13 cellular contexts compared by ENCODE assay signal in the genomic region with DNA sequence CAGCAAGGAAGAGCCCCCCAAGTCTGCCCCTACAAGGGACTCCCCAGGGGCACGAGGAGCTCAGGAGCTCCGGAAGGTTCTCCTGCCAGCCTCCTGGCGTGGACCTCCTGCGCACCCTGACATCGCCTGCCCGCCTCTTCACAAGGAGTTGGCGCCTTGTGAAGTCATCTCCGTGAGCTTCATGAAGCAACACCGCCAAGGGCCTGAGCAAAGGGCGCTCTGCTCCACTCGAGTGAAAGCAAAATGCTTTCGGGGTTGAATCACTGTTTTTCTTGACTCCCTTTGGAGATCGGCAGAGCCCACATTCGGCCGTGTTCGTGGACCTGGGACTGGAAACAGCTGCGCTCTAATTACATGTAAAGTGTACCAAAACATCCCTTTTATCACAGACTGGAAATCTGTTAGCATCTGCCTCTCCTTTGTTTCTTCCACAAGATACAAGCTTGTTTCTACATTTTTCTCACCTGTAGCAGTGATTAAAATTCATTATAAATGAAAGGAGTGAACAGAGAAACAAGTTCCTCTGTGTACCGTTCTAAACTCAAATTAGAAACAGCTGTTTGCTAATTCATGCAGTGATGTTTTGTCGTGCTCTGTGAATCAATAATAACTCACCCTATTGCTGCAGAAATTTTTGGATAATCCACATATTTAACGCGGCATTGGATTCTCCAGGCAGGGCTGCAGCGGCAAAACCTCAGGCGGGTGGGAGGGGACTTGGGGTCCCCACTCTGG.
DNase-seq lines count a peak whose midpoint lies in the region; ATAC-seq and TF ChIP-seq lines count a peak whose summit lies in the region.
"Had no signal": no experiment of that assay in that cellular context is flagged by ENCODE, and none has a peak within 500 bp of the region (broad histone marks: within the 10 kb centered on the region; RNA-seq: fewer than 3 reads in every experiment).

No MANE protein-coding gene starts in this region.

- no peak for TF ChIP-seq CTCF in foreskin fibroblast (IDR thresholded peaks at IDR 0.05; ENCODE audit: low read depth, low read length)
- no peak for TF ChIP-seq CTCF in ovary (IDR thresholded peaks at IDR 0.05)
- TF ChIP-seq CTCF in MM.1S (IDR thresholded peaks at IDR 0.05; ENCODE audit: low read length) = no peak

- peak overlapping the region; percentile 78 for H3K27ac ChIP-seq in ACC112 (ENCODE audit: low read depth, low read length)
- H3K27ac ChIP-seq in ovary = peak overlapping the region in 1 of 2 donors; percentile 74
- no peak overlapping the region for H3K27ac ChIP-seq in MM.1S (ENCODE audit: low read length)

- H3F3A ChIP-seq in MM.1S (ENCODE audit: insufficient read depth, low read length) = no peaks in the 10 kb centered on the region

- H3K4me3 ChIP-seq in ACC112 (ENCODE audit: low read depth, low read length) (peak overlapping the region; percentile 52), NT2/D1 (ENCODE audit: insufficient read length, low read depth) (no peak overlapping the region), foreskin fibroblast (ENCODE audit: low read depth in 1 of 2, low read length in 2 of 2) (peak overlapping the region; percentile 1 to 38), ovary (peak overlapping the region; percentile 10), MM.1S (ENCODE audit: low read length) (no peak overlapping the region)
- H3K4me3 ChIP-seq: K562 had no signal

- TF ChIP-seq EP300 in ovary (IDR thresholded peaks at IDR 0.05) = no peak

- H3K79me2 ChIP-seq in ACC112 (ENCODE audit: control insufficient read depth, insufficient read depth, low read length, unreplicated experiment) = no peaks in the 10 kb centered on the region
- no peaks in the 10 kb centered on the region for H3K79me2 ChIP-seq in MM.1S (ENCODE audit: low read length)

- no peak for ATAC-seq in stimulated activated naive CD8-positive, alpha-beta T cell treated with anti-CD3 and anti-CD28 coated beads, Interleukin-15, Interleukin-2, amounts not matched to agents 100 U/mL and 50 U/mL, for 24 hours
- ATAC-seq: K562, natural killer cell had no signal

- intact Hi-C loops in ovary (cut with DNase I) = loop anchor here in 1 of 4 donors (10.0 kb wide), 1 partner anchor 92 kb away; no protein-coding TSS in a partner anchor

- H3K9me3 ChIP-seq in NT2/D1 (ENCODE audit: insufficient read depth, low read length) (no peaks in the 10 kb centered on the region), ovary (no peaks in the 10 kb centered on the region), MM.1S (replicated peaks; ENCODE audit: insufficient read depth, low read length) (no peaks in the 10 kb centered on the region)

- no peaks in the 10 kb centered on the region for H4K20me1 ChIP-seq in MM.1S (ENCODE audit: insufficient read depth, low read length)

- no peaks in the 10 kb centered on the region for H3K9me2 ChIP-seq in MM.1S (replicated peaks; ENCODE audit: insufficient read depth, low read length)

- H3K27me3 ChIP-seq in ACC112 (ENCODE audit: insufficient read depth, low read length) = no peaks in the 10 kb centered on the region
- H3K27me3 ChIP-seq in NT2/D1 (ENCODE audit: insufficient read depth, insufficient read length) = no peaks in the 10 kb centered on the region
- no peaks in the 10 kb centered on the region for H3K27me3 ChIP-seq in ovary
- H3K27me3 ChIP-seq in MM.1S (replicated peaks; ENCODE audit: insufficient read depth, low read length) = no peaks in the 10 kb centered on the region

- peak overlapping the region; percentile 26 for H3K9ac ChIP-seq in NT2/D1 (ENCODE audit: insufficient read length, low read depth)
- H3K9ac ChIP-seq in MM.1S (ENCODE audit: low read length) = no peak overlapping the region

- WGBS in ovary, 3 donors = 9 to 20% (median 17%) methylated on average over 23 of the region's 23 CpGs

- H2AFZ ChIP-seq in ACC112 (ENCODE audit: low read length, unreplicated experiment) = peak overlapping the region; percentile 73
- H2AFZ ChIP-seq in MM.1S (ENCODE audit: low read length) = no peak overlapping the region

- H3K4me1 ChIP-seq in ACC112 (ENCODE audit: control insufficient read depth, insufficient read depth, low read length, unreplicated experiment) = peaks cover 42% of the 10 kb centered on the region
- H3K4me1 ChIP-seq in NT2/D1 (ENCODE audit: insufficient read depth, insufficient read length) = peaks cover 11% of the 10 kb centered on the region
- H3K4me1 ChIP-seq in ovary (ENCODE audit: insufficient read depth) = peaks cover 7% of the 10 kb centered on the region
- H3K4me1 ChIP-seq in MM.1S (ENCODE audit: low read length) = no peaks in the 10 kb centered on the region

- no peak for TF ChIP-seq POLR2A in ovary (IDR thresholded peaks at IDR 0.05)

- H3K36me3 ChIP-seq in ACC112 (ENCODE audit: insufficient read depth, low read length) (no peaks in the 10 kb centered on the region), NT2/D1 (ENCODE audit: insufficient read depth, insufficient read length, low read length) (no peaks in the 10 kb centered on the region), ovary (no peaks in the 10 kb centered on the region), MM.1S (replicated peaks; ENCODE audit: insufficient read depth, low read length) (no peaks in the 10 kb centered on the region)

- H3K4me2 ChIP-seq in MM.1S (ENCODE audit: low read depth, low read length) = no peak overlapping the region

- DNase-seq in NT2/D1 (ENCODE audit: low read depth, low spot score) = no peak
- DNase-seq in foreskin fibroblast = peak; percentile 78 to 92
- DNase-seq in ovary = peak; percentile 66 to 82 (median 74)
- DNase-seq in epidermal melanocyte (ENCODE audit: insufficient read length, low spot score) = no peak
- DNase-seq in MM.1S = no peak
- DNase-seq in NCI-H1436 (lab: John Stamatoyannopoulos, UW) = no peak
- DNase-seq in stimulated activated naive CD8-positive, alpha-beta T cell treated with anti-CD3 and anti-CD28 coated beads, Interleukin-15, Interleukin-2, amounts not matched to agents 100 U/mL and 50 U/mL, for 24 hours = no peak
- DNase-seq: CD8-positive, alpha-beta memory T cell; hippocampal formation; natural killer cell; T-helper 2 cell had no signal

Comparison
In these comparisons a context has a peak if more than half of its experiments do, and no peak if none do; other contexts are left out.
1. H3K4me3 ChIP-seq: peak in ACC112 (single experiment), foreskin fibroblast (2 of 2) and ovary (single experiment); none in NT2/D1 (single experiment) and MM.1S (single experiment).
2. DNase-seq: peak in foreskin fibroblast (2 of 2) and ovary (5 of 5); none in NT2/D1 (single experiment), epidermal melanocyte (single experiment), MM.1S (single experiment), NCI-H1436 (single experiment) and stimulated activated naive CD8-positive, alpha-beta T cell treated with anti-CD3 and anti-CD28 coated beads, Interleukin-15, Interleukin-2, amounts not matched to agents 100 U/mL and 50 U/mL, for 24 hours (single experiment).